Comparison of ENCODE assay signal across 1 cellular context in genomic region chr5:36070687-36071571, GRCh38.
TF ChIP-seq lines count a peak whose summit lies in the region.

No MANE protein-coding gene starts in this region.

TF ChIP-seq in GM12878, 131 proteins besides CTCF, POLR2A, EP300 and RAD21 (continued from another document):
- TF ChIP-seq ZNF592 (IDR thresholded peaks at IDR 0.05) (no peak), SIX5 (IDR thresholded peaks at IDR 0.05; ENCODE audit: low read depth, low read length, severe bottlenecking) (no peak), CEBPZ (IDR thresholded peaks at IDR 0.05; ENCODE audit: low read depth, low read length) (no peak), BRCA1 (IDR thresholded peaks at IDR 0.05; ENCODE audit: low read depth, low read length) (no peak), ZNF384 (IDR thresholded peaks at IDR 0.05; ENCODE audit: borderline replicate concordance, low read depth, low read length) (no peak), IRF5 (IDR thresholded peaks at IDR 0.05; ENCODE audit: borderline replicate concordance) (no peak), ZBTB40 (IDR thresholded peaks at IDR 0.05; ENCODE audit: borderline replicate concordance) (no peak)
